In the genomic region with DNA sequence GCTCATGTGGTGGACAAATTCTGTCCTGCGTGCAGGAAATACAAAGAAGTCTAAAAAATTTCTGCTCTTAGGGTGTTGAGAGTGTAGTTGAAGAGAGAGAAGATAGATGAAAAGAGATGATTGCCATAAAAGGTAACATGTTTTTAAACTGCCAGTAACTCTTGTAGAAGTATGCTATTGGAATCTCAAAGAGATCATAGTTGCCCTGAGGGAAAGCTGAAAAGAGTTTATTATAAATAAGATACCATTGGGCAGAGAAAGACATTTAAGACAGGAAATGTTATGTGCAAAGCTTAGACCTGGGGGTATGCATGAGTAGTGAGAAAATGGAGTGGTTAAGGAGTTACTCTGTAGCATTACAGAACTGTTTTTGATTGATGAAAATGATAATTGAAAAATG, we compare ENCODE assay signal across 15 cellular contexts. TPM values are rescaled to one million over a fixed set of nuclear protein-coding genes. Genes with fewer than 3 reads are reported as not detected.
DNase-seq lines count a peak whose midpoint lies in the region; ATAC-seq and TF ChIP-seq lines count a peak whose summit lies in the region.
"Had no signal": no experiment of that assay in that cellular context is flagged by ENCODE, and none has a peak within 500 bp of the region (broad histone marks: within the 10 kb centered on the region; RNA-seq: fewer than 3 reads in every experiment).

No MANE protein-coding gene starts in this region.

- H3K27ac Mint-ChIP-seq in activated T-cell treated with anti-CD3 and anti-CD28 coated beads, Interleukin-2, amount 50 U/mL, for 72 hours: peak overlapping the region; percentile 80
- H3K27ac Mint-ChIP-seq in T-helper 17 cell (peak overlapping the region; percentile 51), mesothelial cell of epicardium (peak overlapping the region; percentile 51)

- in situ Hi-C loops in KBM-7 (cut with MboI; ENCODE audit: low pct_unique_long_range_greater_than_20kb, low sequenced_read_pairs): no loop called here

- H3K4me3 Mint-ChIP-seq in activated T-cell treated with anti-CD3 and anti-CD28 coated beads, Interleukin-2, amount 50 U/mL, for 72 hours: no peak overlapping the region
- H3K4me3 Mint-ChIP-seq in T-helper 17 cell (no peak overlapping the region), mesothelial cell of epicardium (no peak overlapping the region)

- peaks cover 3 to 18% of the 10 kb centered on the region in 2 donors for H3K36me3 Mint-ChIP-seq in activated T-cell treated with anti-CD3 and anti-CD28 coated beads, Interleukin-2, amount 50 U/mL, for 72 hours (ENCODE audit: insufficient read depth in 2 of 2)
- H3K36me3 Mint-ChIP-seq in T-helper 17 cell (ENCODE audit: low read depth) (peaks cover 20% of the 10 kb centered on the region), mesothelial cell of epicardium (peaks cover 38% of the 10 kb centered on the region)

- no peak for TF ChIP-seq CTCF in mesothelial cell of epicardium (IDR thresholded peaks at IDR 0.05; ENCODE audit: unreplicated experiment)

- H3K4me1 Mint-ChIP-seq in activated T-cell treated with anti-CD3 and anti-CD28 coated beads, Interleukin-2, amount 50 U/mL, for 72 hours (ENCODE audit: low read depth): peaks cover 20% of the 10 kb centered on the region
- peaks cover 29% of the 10 kb centered on the region for H3K4me1 Mint-ChIP-seq in T-helper 17 cell
- peaks cover 10% of the 10 kb centered on the region for H3K4me1 Mint-ChIP-seq in mesothelial cell of epicardium

- H3K9me3 ChIP-seq in T-helper 17 cell (ENCODE audit: control insufficient read depth, low read length, poor library complexity, severe bottlenecking): no peaks in the 10 kb centered on the region
- H3K9me3 ChIP-seq: BLaER1 had no signal

- no peaks in the 10 kb centered on the region for H3K27me3 Mint-ChIP-seq in activated T-cell treated with anti-CD3 and anti-CD28 coated beads, Interleukin-2, amount 50 U/mL, for 72 hours (ENCODE audit: low read depth)
- H3K27me3 Mint-ChIP-seq in T-helper 17 cell (no peaks in the 10 kb centered on the region), mesothelial cell of epicardium (ENCODE audit: low read depth) (no peaks in the 10 kb centered on the region)

- ATAC-seq in activated T-cell treated with anti-CD3 and anti-CD28 coated beads, Interleukin-2, amount 50 U/mL, for 72 hours (replicated peaks in 1 of 2): no peak
- ATAC-seq in T-helper 17 cell: no peak
- ATAC-seq: GM12878, HCT116 had no signal

- no peaks in the 10 kb centered on the region for H3K9me3 Mint-ChIP-seq in activated T-cell treated with anti-CD3 and anti-CD28 coated beads, Interleukin-2, amount 50 U/mL, for 72 hours
- no peaks in the 10 kb centered on the region for H3K9me3 Mint-ChIP-seq in mesothelial cell of epicardium

- no peak for DNase-seq in activated T-cell treated with anti-CD3 and anti-CD28 coated beads, Interleukin-2, amount 50 U/mL, for 72 hours
- no peak for DNase-seq in activated T-cell treated with anti-CD3 and anti-CD28 coated beads, Interleukin-2, amount 50 U/mL, for 1 hour
- DNase-seq in T-helper 17 cell: no peak
- no peak for DNase-seq in mesothelial cell of epicardium (ENCODE audit: low spot score in 2 of 2, unreplicated experiment in 2 of 2)
- DNase-seq in NCI-H1092 treated with DMSO at 0.1 percent for 48 hours (lab: John Stamatoyannopoulos, UW): no peak
- DNase-seq in T1000 (lab: John Stamatoyannopoulos, UW): no peak
- no peak for DNase-seq in KBM-7
- DNase-seq: 8988T, AML-193, DMS53, GM23248, IMR-90 had no signal

RNA-seq across cellular contexts. Expression of gene GABPA, which starts 17.6 kb away (rescaled TPM):
- total RNA-seq in activated T-cell treated with anti-CD3 and anti-CD28 coated beads, Interleukin-2, amount 50 U/mL, for 72 hours: 10 to 100 TPM; 27.3 to 29.7 TPM
- total RNA-seq in T-helper 17 cell (10 to 100 TPM; 18.1 to 23.9 TPM), mesothelial cell of epicardium (28.0 to 30.9 TPM (median 30.0 TPM) in 3 replicates)

RNA-seq across cellular contexts. Expression of gene ATP5PF, which starts 17.7 kb away (rescaled TPM):
- 10 to 100 TPM; 90.0 to 92.1 TPM for total RNA-seq in activated T-cell treated with anti-CD3 and anti-CD28 coated beads, Interleukin-2, amount 50 U/mL, for 72 hours
- total RNA-seq in T-helper 17 cell (10 to 100 TPM; 35.7 to 41.6 TPM), mesothelial cell of epicardium (101 to 109 TPM (median 105 TPM) in 3 replicates)
